9 cellular contexts compared by ENCODE assay signal in genomic region chr12:76152161-76152807, GRCh38.
DNase-seq lines count a peak whose midpoint lies in the region; ATAC-seq and TF ChIP-seq lines count a peak whose summit lies in the region.
"Had no signal": no experiment of that assay in that cellular context is flagged by ENCODE, and none has a peak within 500 bp of the region (broad histone marks: within the 10 kb centered on the region; RNA-seq: fewer than 3 reads in every experiment).

No MANE protein-coding gene starts in this region.

- intact Hi-C loops in dendritic cell treated with granulocyte-macrophage colony-stimulating factor and Interleukin-4, amounts not matched to agents 40 ng/mL and 50 ng/mL, for 4 days (cut with micrococcal nuclease), result loop anchor here (10.0 kb wide), 2 partner anchors 63 to 193 kb away; partner anchors contain the start of gene BBS10

- H3K4me3 ChIP-seq in WERI-Rb-1 (ENCODE audit: low read depth, low read length), result no peak overlapping the region

- peak; percentile 96 for ATAC-seq in GM19468 (IDR thresholded peaks at IDR 0.05; ENCODE audit: extremely low read depth, unreplicated experiment)
- peak; percentile 89 for ATAC-seq in HG03196 (IDR thresholded peaks at IDR 0.05; ENCODE audit: unreplicated experiment)

- H3K9me3 ChIP-seq in WERI-Rb-1 (ENCODE audit: severe bottlenecking), result no peaks in the 10 kb centered on the region

- H3K4me1 Mint-ChIP-seq in dendritic cell treated with granulocyte-macrophage colony-stimulating factor and Interleukin-4, amounts not matched to agents 40 ng/mL and 50 ng/mL, for 4 days (ENCODE audit: low read depth), result peaks cover 49% of the 10 kb centered on the region

- H3K36me3 Mint-ChIP-seq in dendritic cell treated with granulocyte-macrophage colony-stimulating factor and Interleukin-4, amounts not matched to agents 40 ng/mL and 50 ng/mL, for 4 days (ENCODE audit: low read depth), result no peaks in the 10 kb centered on the region

- no peaks in the 10 kb centered on the region for H3K27me3 ChIP-seq in WERI-Rb-1 (ENCODE audit: insufficient read depth, low read depth, severe bottlenecking)

- H3K27me3 Mint-ChIP-seq in dendritic cell treated with granulocyte-macrophage colony-stimulating factor and Interleukin-4, amounts not matched to agents 40 ng/mL and 50 ng/mL, for 4 days, result no peaks in the 10 kb centered on the region

- H3K36me3 ChIP-seq in WERI-Rb-1, result no peaks in the 10 kb centered on the region

- peak overlapping the region; percentile 20 for H3K4me3 Mint-ChIP-seq in dendritic cell treated with granulocyte-macrophage colony-stimulating factor and Interleukin-4, amounts not matched to agents 40 ng/mL and 50 ng/mL, for 4 days

- no peak overlapping the region for H3K27ac ChIP-seq in WERI-Rb-1

- H3K9me3 Mint-ChIP-seq in dendritic cell treated with granulocyte-macrophage colony-stimulating factor and Interleukin-4, amounts not matched to agents 40 ng/mL and 50 ng/mL, for 4 days, result no peaks in the 10 kb centered on the region

- peak; percentile 40 for DNase-seq in GM13977 (ENCODE audit: low spot score)
- DNase-seq in DMS153 (lab: John Stamatoyannopoulos, UW), result no peak
- no peak for DNase-seq in hypothalamus (lab: John Stamatoyannopoulos, UW)
- DNase-seq in WERI-Rb-1, result no peak
- DNase-seq in activated CD4-positive, alpha-beta T cell treated with anti-CD3 and anti-CD28 coated beads, Interleukin-2, amount 50 U/mL, for 4 hours, result no peak
- DNase-seq: NCI-H2081 treated with DMSO at 0.1 percent for 48 hours had no signal

- TF ChIP-seq CTCF in GM13977 (IDR thresholded peaks at IDR 0.05; ENCODE audit: extremely low read depth, insufficient read depth, missing control alignments) (no peak), WERI-Rb-1 (IDR thresholded peaks at IDR 0.05; ENCODE audit: low read depth, low read length) (no peak)

- in situ Hi-C loops in GM13977 (cut with MboI; ENCODE audit: low pct_unique_long_range_greater_than_20kb, low sequenced_read_pairs, unreplicated experiment), result loop anchor here (10.0 kb wide), 1 partner anchor 77 kb away; no protein-coding TSS in a partner anchor

- peak overlapping the region; percentile 63 for H3K27ac Mint-ChIP-seq in dendritic cell treated with granulocyte-macrophage colony-stimulating factor and Interleukin-4, amounts not matched to agents 40 ng/mL and 50 ng/mL, for 4 days
